1 cellular context compared by ENCODE assay signal in the genomic region with DNA sequence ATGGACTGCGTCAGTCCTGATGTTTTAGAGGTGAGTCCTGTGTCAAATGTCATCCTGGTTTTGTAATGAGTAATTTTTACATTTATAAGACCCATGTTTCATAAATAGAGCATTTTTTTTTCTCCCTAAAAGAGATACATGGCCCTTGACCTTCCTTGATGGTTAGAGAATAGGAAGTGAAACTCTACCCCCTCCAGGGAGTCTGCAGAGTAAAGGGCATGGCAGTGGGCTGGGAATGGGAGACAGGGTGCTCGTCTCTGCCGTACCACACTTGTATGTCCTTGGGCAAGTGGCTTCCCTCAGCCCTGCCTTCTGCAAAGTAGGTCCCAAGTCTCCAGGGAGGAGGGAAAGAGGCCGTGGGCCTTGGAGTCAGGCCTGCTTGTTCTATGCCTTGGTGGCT.
TF ChIP-seq lines count a peak whose summit lies in the region.

No MANE protein-coding gene starts in this region.

TF ChIP-seq in GM12878, 131 proteins besides CTCF, POLR2A, EP300 and RAD21 (continued from another document and continues in another):
- TF ChIP-seq, protein P1, sequence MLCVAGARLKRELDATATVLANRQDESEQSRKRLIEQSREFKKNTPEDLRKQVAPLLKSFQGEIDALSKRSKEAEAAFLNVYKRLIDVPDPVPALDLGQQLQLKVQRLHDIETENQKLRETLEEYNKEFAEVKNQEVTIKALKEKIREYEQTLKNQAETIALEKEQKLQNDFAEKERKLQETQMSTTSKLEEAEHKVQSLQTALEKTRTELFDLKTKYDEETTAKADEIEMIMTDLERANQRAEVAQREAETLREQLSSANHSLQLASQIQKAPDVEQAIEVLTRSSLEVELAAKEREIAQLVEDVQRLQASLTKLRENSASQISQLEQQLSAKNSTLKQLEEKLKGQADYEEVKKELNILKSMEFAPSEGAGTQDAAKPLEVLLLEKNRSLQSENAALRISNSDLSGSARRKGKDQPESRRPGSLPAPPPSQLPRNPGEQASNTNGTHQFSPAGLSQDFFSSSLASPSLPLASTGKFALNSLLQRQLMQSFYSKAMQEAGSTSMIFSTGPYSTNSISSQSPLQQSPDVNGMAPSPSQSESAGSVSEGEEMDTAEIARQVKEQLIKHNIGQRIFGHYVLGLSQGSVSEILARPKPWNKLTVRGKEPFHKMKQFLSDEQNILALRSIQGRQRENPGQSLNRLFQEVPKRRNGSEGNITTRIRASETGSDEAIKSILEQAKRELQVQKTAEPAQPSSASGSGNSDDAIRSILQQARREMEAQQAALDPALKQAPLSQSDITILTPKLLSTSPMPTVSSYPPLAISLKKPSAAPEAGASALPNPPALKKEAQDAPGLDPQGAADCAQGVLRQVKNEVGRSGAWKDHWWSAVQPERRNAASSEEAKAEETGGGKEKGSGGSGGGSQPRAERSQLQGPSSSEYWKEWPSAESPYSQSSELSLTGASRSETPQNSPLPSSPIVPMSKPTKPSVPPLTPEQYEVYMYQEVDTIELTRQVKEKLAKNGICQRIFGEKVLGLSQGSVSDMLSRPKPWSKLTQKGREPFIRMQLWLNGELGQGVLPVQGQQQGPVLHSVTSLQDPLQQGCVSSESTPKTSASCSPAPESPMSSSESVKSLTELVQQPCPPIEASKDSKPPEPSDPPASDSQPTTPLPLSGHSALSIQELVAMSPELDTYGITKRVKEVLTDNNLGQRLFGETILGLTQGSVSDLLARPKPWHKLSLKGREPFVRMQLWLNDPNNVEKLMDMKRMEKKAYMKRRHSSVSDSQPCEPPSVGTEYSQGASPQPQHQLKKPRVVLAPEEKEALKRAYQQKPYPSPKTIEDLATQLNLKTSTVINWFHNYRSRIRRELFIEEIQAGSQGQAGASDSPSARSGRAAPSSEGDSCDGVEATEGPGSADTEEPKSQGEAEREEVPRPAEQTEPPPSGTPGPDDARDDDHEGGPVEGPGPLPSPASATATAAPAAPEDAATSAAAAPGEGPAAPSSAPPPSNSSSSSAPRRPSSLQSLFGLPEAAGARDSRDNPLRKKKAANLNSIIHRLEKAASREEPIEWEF (IDR thresholded peaks at IDR 0.05; ENCODE audit: insufficient replicate concordance, low read depth, low read length) = no peak
- no peak for TF ChIP-seq PAX8 (IDR thresholded peaks at IDR 0.05)
- TF ChIP-seq, protein P2, sequence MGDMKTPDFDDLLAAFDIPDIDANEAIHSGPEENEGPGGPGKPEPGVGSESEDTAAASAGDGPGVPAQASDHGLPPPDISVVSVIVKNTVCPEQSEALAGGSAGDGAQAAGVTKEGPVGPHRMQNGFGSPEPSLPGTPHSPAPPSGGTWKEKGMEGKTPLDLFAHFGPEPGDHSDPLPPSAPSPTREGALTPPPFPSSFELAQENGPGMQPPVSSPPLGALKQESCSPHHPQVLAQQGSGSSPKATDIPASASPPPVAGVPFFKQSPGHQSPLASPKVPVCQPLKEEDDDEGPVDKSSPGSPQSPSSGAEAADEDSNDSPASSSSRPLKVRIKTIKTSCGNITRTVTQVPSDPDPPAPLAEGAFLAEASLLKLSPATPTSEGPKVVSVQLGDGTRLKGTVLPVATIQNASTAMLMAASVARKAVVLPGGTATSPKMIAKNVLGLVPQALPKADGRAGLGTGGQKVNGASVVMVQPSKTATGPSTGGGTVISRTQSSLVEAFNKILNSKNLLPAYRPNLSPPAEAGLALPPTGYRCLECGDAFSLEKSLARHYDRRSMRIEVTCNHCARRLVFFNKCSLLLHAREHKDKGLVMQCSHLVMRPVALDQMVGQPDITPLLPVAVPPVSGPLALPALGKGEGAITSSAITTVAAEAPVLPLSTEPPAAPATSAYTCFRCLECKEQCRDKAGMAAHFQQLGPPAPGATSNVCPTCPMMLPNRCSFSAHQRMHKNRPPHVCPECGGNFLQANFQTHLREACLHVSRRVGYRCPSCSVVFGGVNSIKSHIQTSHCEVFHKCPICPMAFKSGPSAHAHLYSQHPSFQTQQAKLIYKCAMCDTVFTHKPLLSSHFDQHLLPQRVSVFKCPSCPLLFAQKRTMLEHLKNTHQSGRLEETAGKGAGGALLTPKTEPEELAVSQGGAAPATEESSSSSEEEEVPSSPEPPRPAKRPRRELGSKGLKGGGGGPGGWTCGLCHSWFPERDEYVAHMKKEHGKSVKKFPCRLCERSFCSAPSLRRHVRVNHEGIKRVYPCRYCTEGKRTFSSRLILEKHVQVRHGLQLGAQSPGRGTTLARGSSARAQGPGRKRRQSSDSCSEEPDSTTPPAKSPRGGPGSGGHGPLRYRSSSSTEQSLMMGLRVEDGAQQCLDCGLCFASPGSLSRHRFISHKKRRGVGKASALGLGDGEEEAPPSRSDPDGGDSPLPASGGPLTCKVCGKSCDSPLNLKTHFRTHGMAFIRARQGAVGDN (IDR thresholded peaks at IDR 0.05) = no peak; the same call in 1 of the 2 replicates
- TF ChIP-seq TAF1 (IDR thresholded peaks at IDR 0.05; ENCODE audit: borderline replicate concordance, low read depth, low read length) = no peak
- TF ChIP-seq IKZF2 (IDR thresholded peaks at IDR 0.05) = peak; percentile 72 to 78
- TF ChIP-seq, protein P3, sequence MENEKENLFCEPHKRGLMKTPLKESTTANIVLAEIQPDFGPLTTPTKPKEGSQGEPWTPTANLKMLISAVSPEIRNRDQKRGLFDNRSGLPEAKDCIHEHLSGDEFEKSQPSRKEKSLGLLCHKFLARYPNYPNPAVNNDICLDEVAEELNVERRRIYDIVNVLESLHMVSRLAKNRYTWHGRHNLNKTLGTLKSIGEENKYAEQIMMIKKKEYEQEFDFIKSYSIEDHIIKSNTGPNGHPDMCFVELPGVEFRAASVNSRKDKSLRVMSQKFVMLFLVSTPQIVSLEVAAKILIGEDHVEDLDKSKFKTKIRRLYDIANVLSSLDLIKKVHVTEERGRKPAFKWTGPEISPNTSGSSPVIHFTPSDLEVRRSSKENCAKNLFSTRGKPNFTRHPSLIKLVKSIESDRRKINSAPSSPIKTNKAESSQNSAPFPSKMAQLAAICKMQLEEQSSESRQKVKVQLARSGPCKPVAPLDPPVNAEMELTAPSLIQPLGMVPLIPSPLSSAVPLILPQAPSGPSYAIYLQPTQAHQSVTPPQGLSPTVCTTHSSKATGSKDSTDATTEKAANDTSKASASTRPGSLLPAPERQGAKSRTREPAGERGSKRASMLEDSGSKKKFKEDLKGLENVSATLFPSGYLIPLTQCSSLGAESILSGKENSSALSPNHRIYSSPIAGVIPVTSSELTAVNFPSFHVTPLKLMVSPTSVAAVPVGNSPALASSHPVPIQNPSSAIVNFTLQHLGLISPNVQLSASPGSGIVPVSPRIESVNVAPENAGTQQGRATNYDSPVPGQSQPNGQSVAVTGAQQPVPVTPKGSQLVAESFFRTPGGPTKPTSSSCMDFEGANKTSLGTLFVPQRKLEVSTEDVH (IDR thresholded peaks at IDR 0.05; ENCODE audit: low read depth, partially characterized antibody) = no peak
- TF ChIP-seq NFYA (IDR thresholded peaks at IDR 0.05; ENCODE audit: borderline replicate concordance, low read depth, low read length) = no peak
- no peak for TF ChIP-seq CBX3 (IDR thresholded peaks at IDR 0.05; ENCODE audit: borderline replicate concordance, low read depth)
- TF ChIP-seq ZNF622 (IDR thresholded peaks at IDR 0.05) = no peak
- no peak for TF ChIP-seq WRNIP1 (IDR thresholded peaks at IDR 0.05; ENCODE audit: borderline replicate concordance, low read depth, low read length)
- TF ChIP-seq, protein P4, sequence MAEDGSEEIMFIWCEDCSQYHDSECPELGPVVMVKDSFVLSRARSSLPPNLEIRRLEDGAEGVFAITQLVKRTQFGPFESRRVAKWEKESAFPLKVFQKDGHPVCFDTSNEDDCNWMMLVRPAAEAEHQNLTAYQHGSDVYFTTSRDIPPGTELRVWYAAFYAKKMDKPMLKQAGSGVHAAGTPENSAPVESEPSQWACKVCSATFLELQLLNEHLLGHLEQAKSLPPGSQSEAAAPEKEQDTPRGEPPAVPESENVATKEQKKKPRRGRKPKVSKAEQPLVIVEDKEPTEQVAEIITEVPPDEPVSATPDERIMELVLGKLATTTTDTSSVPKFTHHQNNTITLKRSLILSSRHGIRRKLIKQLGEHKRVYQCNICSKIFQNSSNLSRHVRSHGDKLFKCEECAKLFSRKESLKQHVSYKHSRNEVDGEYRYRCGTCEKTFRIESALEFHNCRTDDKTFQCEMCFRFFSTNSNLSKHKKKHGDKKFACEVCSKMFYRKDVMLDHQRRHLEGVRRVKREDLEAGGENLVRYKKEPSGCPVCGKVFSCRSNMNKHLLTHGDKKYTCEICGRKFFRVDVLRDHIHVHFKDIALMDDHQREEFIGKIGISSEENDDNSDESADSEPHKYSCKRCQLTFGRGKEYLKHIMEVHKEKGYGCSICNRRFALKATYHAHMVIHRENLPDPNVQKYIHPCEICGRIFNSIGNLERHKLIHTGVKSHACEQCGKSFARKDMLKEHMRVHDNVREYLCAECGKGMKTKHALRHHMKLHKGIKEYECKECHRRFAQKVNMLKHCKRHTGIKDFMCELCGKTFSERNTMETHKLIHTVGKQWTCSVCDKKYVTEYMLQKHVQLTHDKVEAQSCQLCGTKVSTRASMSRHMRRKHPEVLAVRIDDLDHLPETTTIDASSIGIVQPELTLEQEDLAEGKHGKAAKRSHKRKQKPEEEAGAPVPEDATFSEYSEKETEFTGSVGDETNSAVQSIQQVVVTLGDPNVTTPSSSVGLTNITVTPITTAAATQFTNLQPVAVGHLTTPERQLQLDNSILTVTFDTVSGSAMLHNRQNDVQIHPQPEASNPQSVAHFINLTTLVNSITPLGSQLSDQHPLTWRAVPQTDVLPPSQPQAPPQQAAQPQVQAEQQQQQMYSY (CRISPR knock-in tag; IDR thresholded peaks at IDR 0.05) = no peak
- no peak; the same call in 1 of the 2 replicates for TF ChIP-seq MTA3 (IDR thresholded peaks at IDR 0.05; ENCODE audit: borderline replicate concordance, low read length)
- TF ChIP-seq SP1 (IDR thresholded peaks at IDR 0.05; ENCODE audit: low read depth, low read length) = no peak
- TF ChIP-seq BRCA1 (IDR thresholded peaks at IDR 0.05; ENCODE audit: low read depth, low read length) = no peak
- peak; percentile 76 for TF ChIP-seq RUNX3 (IDR thresholded peaks at IDR 0.05; ENCODE audit: low read length)
- TF ChIP-seq MXI1 (IDR thresholded peaks at IDR 0.05; ENCODE audit: low read depth, low read length) = no peak
- TF ChIP-seq RB1 (IDR thresholded peaks at IDR 0.05; ENCODE audit: borderline replicate concordance) = no peak
- TF ChIP-seq, protein P5, sequence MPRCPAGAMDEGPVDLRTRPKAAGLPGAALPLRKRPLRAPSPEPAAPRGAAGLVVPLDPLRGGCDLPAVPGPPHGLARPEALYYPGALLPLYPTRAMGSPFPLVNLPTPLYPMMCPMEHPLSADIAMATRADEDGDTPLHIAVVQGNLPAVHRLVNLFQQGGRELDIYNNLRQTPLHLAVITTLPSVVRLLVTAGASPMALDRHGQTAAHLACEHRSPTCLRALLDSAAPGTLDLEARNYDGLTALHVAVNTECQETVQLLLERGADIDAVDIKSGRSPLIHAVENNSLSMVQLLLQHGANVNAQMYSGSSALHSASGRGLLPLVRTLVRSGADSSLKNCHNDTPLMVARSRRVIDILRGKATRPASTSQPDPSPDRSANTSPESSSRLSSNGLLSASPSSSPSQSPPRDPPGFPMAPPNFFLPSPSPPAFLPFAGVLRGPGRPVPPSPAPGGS (IDR thresholded peaks at IDR 0.05; ENCODE audit: borderline replicate concordance, insufficient read depth, low read depth, low read length, poor library complexity, severe bottlenecking) = no peak
- no peak for TF ChIP-seq POLR2AphosphoS2 (IDR thresholded peaks at IDR 0.05; ENCODE audit: low read depth, low read length)
- peak; percentile 65 for TF ChIP-seq IRF4 (IDR thresholded peaks at IDR 0.05; ENCODE audit: low read depth, low read length)
- TF ChIP-seq TBL1XR1 (IDR thresholded peaks at IDR 0.05; ENCODE audit: low read depth, low read length) = no peak
- peak; percentile 65; the same call in 1 of the 2 replicates for TF ChIP-seq JUNB (IDR thresholded peaks at IDR 0.05)
- TF ChIP-seq NR2C1 (IDR thresholded peaks at IDR 0.05) = peak; percentile 49
- no peak for TF ChIP-seq YBX1 (IDR thresholded peaks at IDR 0.05)
- TF ChIP-seq, protein P6, sequence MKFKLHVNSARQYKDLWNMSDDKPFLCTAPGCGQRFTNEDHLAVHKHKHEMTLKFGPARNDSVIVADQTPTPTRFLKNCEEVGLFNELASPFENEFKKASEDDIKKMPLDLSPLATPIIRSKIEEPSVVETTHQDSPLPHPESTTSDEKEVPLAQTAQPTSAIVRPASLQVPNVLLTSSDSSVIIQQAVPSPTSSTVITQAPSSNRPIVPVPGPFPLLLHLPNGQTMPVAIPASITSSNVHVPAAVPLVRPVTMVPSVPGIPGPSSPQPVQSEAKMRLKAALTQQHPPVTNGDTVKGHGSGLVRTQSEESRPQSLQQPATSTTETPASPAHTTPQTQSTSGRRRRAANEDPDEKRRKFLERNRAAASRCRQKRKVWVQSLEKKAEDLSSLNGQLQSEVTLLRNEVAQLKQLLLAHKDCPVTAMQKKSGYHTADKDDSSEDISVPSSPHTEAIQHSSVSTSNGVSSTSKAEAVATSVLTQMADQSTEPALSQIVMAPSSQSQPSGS (IDR thresholded peaks at IDR 0.05; ENCODE audit: low read length) = peak; percentile 81
- peak; percentile 27; the same call in 1 of the 2 replicates for TF ChIP-seq FOXM1 (IDR thresholded peaks at IDR 0.05; ENCODE audit: low read depth, low read length)
- no peak for TF ChIP-seq GABPA (IDR thresholded peaks at IDR 0.05; ENCODE audit: low read depth)
- TF ChIP-seq MYC (IDR thresholded peaks at IDR 0.05; ENCODE audit: insufficient read depth, insufficient read length, insufficient replicate concordance, low read length, severe bottlenecking) = no peak
- no peak for TF ChIP-seq BMI1 (IDR thresholded peaks at IDR 0.05; ENCODE audit: borderline replicate concordance)
- TF ChIP-seq SIX5 (IDR thresholded peaks at IDR 0.05; ENCODE audit: low read depth, low read length, severe bottlenecking) = no peak
- peak; percentile 91 for TF ChIP-seq SPI1 (IDR thresholded peaks at IDR 0.05; ENCODE audit: borderline replicate concordance, insufficient read depth, low read depth, low read length)
- TF ChIP-seq, protein P7, sequence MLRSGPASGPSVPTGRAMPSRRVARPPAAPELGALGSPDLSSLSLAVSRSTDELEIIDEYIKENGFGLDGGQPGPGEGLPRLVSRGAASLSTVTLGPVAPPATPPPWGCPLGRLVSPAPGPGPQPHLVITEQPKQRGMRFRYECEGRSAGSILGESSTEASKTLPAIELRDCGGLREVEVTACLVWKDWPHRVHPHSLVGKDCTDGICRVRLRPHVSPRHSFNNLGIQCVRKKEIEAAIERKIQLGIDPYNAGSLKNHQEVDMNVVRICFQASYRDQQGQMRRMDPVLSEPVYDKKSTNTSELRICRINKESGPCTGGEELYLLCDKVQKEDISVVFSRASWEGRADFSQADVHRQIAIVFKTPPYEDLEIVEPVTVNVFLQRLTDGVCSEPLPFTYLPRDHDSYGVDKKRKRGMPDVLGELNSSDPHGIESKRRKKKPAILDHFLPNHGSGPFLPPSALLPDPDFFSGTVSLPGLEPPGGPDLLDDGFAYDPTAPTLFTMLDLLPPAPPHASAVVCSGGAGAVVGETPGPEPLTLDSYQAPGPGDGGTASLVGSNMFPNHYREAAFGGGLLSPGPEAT (IDR thresholded peaks at IDR 0.05; ENCODE audit: low read depth) = peak; percentile 41; the same call in 1 of the 2 replicates
- no peak for TF ChIP-seq CEBPB (IDR thresholded peaks at IDR 0.05; ENCODE audit: borderline replicate concordance in 1 of 2, low read depth in 2 of 2, low read length in 2 of 2)
- TF ChIP-seq KAT2A (conservative IDR thresholded peaks at IDR 0.05; ENCODE audit: control insufficient read depth, low read depth, low read length) = no peak
- no peak for TF ChIP-seq NR2C2 (IDR thresholded peaks at IDR 0.05; ENCODE audit: borderline replicate concordance, control insufficient read depth, insufficient read length, low read depth)
- no peak for TF ChIP-seq RBBP5 (conservative IDR thresholded peaks at IDR 0.05)
